In genomic region chr3:146895026-146895749, GRCh38 we compare ENCODE assay signal across 1 cellular context.
TF ChIP-seq lines count a peak whose summit lies in the region.

No MANE protein-coding gene starts in this region.

TF ChIP-seq in endothelial cell of umbilical vein, 7 proteins besides CTCF, POLR2A, EP300 and RAD21:
- TF ChIP-seq MAX (IDR thresholded peaks at IDR 0.05; ENCODE audit: insufficient read depth, insufficient read length), result no peak
- no peak for TF ChIP-seq GATA2 (IDR thresholded peaks at IDR 0.05; ENCODE audit: insufficient read depth, insufficient read length, low read depth, low read length)
- no peak for TF ChIP-seq MYC (IDR thresholded peaks at IDR 0.05; ENCODE audit: low read depth, low read length)
- no peak for TF ChIP-seq POLR2AphosphoS5 (IDR thresholded peaks at IDR 0.05; ENCODE audit: insufficient read depth, low read depth, low read length)
